ENCODE assay signal across 13 cellular contexts in genomic region chr4:40552536-40552935, GRCh38.
DNase-seq lines count a peak whose midpoint lies in the region; ATAC-seq and TF ChIP-seq lines count a peak whose summit lies in the region.
"Had no signal": no experiment of that assay in that cellular context is flagged by ENCODE, and none has a peak within 500 bp of the region (broad histone marks: within the 10 kb centered on the region; RNA-seq: fewer than 3 reads in every experiment).

No MANE protein-coding gene starts in this region.

- H3K27ac ChIP-seq in colonic mucosa (no peak overlapping the region), transverse colon (peak overlapping the region in 1 of 4 donors; percentile 73)

- H3K36me3 ChIP-seq in MG63 (no peaks in the 10 kb centered on the region), colonic mucosa (no peaks in the 10 kb centered on the region), transverse colon (no peaks in the 10 kb centered on the region)

- intact Hi-C loops in colonic mucosa (cut with DNase I): loop anchor here (5.0 to 10.0 kb wide), 2 partner anchors 35 to 162 kb away; no protein-coding TSS in a partner anchor
- intact Hi-C loops in transverse colon (cut with DNase I; ENCODE audit: low total_unique reads): no loop called here

- H3K27me3 ChIP-seq in MG63 (no peaks in the 10 kb centered on the region), colonic mucosa (no peaks in the 10 kb centered on the region), transverse colon (no peaks in the 10 kb centered on the region)

- no peak for TF ChIP-seq POLR2A in transverse colon (IDR thresholded peaks at IDR 0.05)

- H3K9ac ChIP-seq in colonic mucosa (ENCODE audit: low read depth in 2 of 2, low read length in 2 of 2): no peak overlapping the region

- H3K4me1 ChIP-seq in colonic mucosa (peaks cover 9% of the 10 kb centered on the region), transverse colon (peaks cover 21 to 49% (median 28%) of the 10 kb centered on the region in 4 donors)

- 61 to 79% methylated on average over 6 of the region's 6 CpGs for WGBS in transverse colon (ENCODE audit: low coverage in 1 of 2), 2 donors

- in situ Hi-C loops in transverse colon (cut with MboI; ENCODE audit: low pct_ligation_motif_present in 1 of 4, low pct_unique_long_range_greater_than_20kb in 1 of 4, low sequenced_read_pairs in 3 of 4): no loop called here

- no peak overlapping the region for H3K4me3 ChIP-seq in MG63
- no peak overlapping the region for H3K4me3 ChIP-seq in colonic mucosa
- H3K4me3 ChIP-seq in transverse colon: no peak overlapping the region
- H3K4me3 ChIP-seq: K562 had no signal

- H3K9me3 ChIP-seq in MG63: no peaks in the 10 kb centered on the region
- H3K9me3 ChIP-seq in colonic mucosa: no peaks in the 10 kb centered on the region
- no peaks in the 10 kb centered on the region for H3K9me3 ChIP-seq in transverse colon

- no peak for TF ChIP-seq CTCF in colonic mucosa (IDR thresholded peaks at IDR 0.05)
- TF ChIP-seq CTCF in omental fat pad (IDR thresholded peaks at IDR 0.05): no peak
- TF ChIP-seq CTCF in transverse colon (IDR thresholded peaks at IDR 0.05): no peak

- peak; percentile 10 for ATAC-seq in omental fat pad (ENCODE audit: low FRiP score)
- ATAC-seq in esophagus mucosa: no peak
- ATAC-seq: K562 had no signal

- peak; percentile 46 for DNase-seq in ELF-1 (ENCODE audit: low read depth, low spot score)
- peak; percentile 56 for DNase-seq in MG63
- DNase-seq in colonic mucosa: peak; percentile 32
- no peak for DNase-seq in omental fat pad (ENCODE audit: low spot score)
- no peak for DNase-seq in activated CD4-positive, alpha-beta T cell treated with anti-CD3 and anti-CD28 coated beads for 48 hours
- DNase-seq in transverse colon: no peak
- DNase-seq: aorta; NCI-H2081 treated with DMSO at 0.1 percent for 48 hours; retina; stimulated activated CD4-positive, alpha-beta T cell treated with anti-CD3 and anti-CD28 coated beads, Interleukin-4, amount 100 ng/mL, for 4 hours; substantia nigra had no signal

- no peak for TF ChIP-seq EP300 in transverse colon (IDR thresholded peaks at IDR 0.05; ENCODE audit: low read depth)

Comparison
In these comparisons a context has a peak if more than half of its experiments do, and no peak if none do; other contexts are left out.
1. DNase-seq: peak in ELF-1 (single experiment), MG63 (single experiment) and colonic mucosa (single experiment); none in omental fat pad (single experiment), activated CD4-positive, alpha-beta T cell treated with anti-CD3 and anti-CD28 coated beads for 48 hours (single experiment) and transverse colon (single experiment).